ENCODE assay signal across 16 cellular contexts in the genomic region with DNA sequence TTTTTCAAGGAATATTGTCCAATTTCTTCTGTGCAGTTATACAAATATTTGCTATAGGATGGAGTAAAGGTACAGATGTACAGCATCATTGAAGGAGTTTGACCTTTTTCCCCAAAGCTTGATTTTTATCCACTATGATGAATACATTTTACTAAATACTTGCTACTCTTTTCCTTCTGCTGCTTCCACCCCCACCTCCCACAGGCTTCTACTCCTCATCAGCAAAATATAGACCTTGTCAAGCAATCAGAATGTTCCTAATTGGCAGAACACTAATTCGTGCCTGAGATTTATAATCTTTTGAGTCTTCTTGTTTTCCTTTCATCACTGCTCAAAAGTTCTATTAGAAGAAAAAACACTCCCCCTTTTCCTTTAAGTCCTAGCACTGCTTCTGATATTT. TPM values are rescaled to one million over a fixed set of nuclear protein-coding genes. Genes with fewer than 3 reads are reported as not detected.
DNase-seq lines count a peak whose midpoint lies in the region; ATAC-seq and TF ChIP-seq lines count a peak whose summit lies in the region.
"Had no signal": no experiment of that assay in that cellular context is flagged by ENCODE, and none has a peak within 500 bp of the region (broad histone marks: within the 10 kb centered on the region; RNA-seq: fewer than 3 reads in every experiment).

No MANE protein-coding gene starts in this region.

- POLR2A ChIA-PET in CD4-positive, alpha-beta T cell (lab: Charles Lee): no interaction called here
- POLR2A ChIA-PET in WTC11 (lab: Charles Lee): no interaction called here

- no peak overlapping the region for H3K4me2 ChIP-seq in GM23248 (ENCODE audit: unreplicated experiment)
- peak overlapping the region; percentile 84 for H3K4me2 ChIP-seq in neural cell (ENCODE audit: low read length)

- in situ Hi-C loops in GM23248 (cut with MboI): no loop called here

- H3K9me2 ChIP-seq in GM23248 (ENCODE audit: insufficient read depth): no peaks in the 10 kb centered on the region
- H3K9me2 ChIP-seq in neural cell (ENCODE audit: insufficient read depth, low read length): no peaks in the 10 kb centered on the region

- H3K4me3 ChIP-seq in GM23248 (no peak overlapping the region), neural cell (ENCODE audit: low read length) (peak overlapping the region; percentile 73)
- H3K4me3 ChIP-seq: esophagus muscularis mucosa, left ventricle myocardium inferior, vagina had no signal

- H3K79me2 ChIP-seq in GM23248 (ENCODE audit: insufficient read depth) (peaks cover 86% of the 10 kb centered on the region), neural cell (replicated peaks; ENCODE audit: insufficient read depth, low read length) (peaks cover 52% of the 10 kb centered on the region)

- peaks cover 25% of the 10 kb centered on the region for H3K4me1 ChIP-seq in GM23248 (ENCODE audit: insufficient read depth)

- ATAC-seq in CD4-positive, alpha-beta T cell (ENCODE audit: poor library complexity): no peak
- ATAC-seq in GM19328 (IDR thresholded peaks at IDR 0.05; ENCODE audit: unreplicated experiment) (no peak), WTC11 (no peak)

- TF ChIP-seq RAD21 in neural cell (conservative IDR thresholded peaks at IDR 0.05): no peak

- H3K27me3 Mint-ChIP-seq in CD4-positive, alpha-beta T cell: no peaks in the 10 kb centered on the region
- H3K27me3 Mint-ChIP-seq in activated naive CD8-positive, alpha-beta T cell: no peaks in the 10 kb centered on the region
- no peaks in the 10 kb centered on the region for H3K27me3 Mint-ChIP-seq in WTC11 (ENCODE audit: low read depth)

- H3K27ac Mint-ChIP-seq in CD4-positive, alpha-beta T cell: peak overlapping the region; percentile 47
- peak overlapping the region; percentile 18 for H3K27ac Mint-ChIP-seq in activated naive CD8-positive, alpha-beta T cell
- H3K27ac Mint-ChIP-seq in WTC11: no peak overlapping the region; the same call in 1 of the 2 replicates

- no peak overlapping the region for H3K27ac ChIP-seq in CD4-positive, alpha-beta T cell (ENCODE audit: low read depth, low read length)
- peak overlapping the region; percentile 100 for H3K27ac ChIP-seq in GM23248
- no peak overlapping the region for H3K27ac ChIP-seq in neural cell (ENCODE audit: low read length)
- H3K27ac ChIP-seq: cardiac muscle cell, esophagus muscularis mucosa, left ventricle myocardium inferior, parathyroid adenoma, vagina had no signal

- no peak for DNase-seq in CD4-positive, alpha-beta T cell
- DNase-seq in GM23248 (no peak), NCI-H226 (no peak), WTC11 (ENCODE audit: low spot score) (no peak)
- DNase-seq: Kasumi-1, left ventricle myocardium inferior, NCI-H1105 treated with DMSO at 0.1 percent for 48 hours, NCI-H2107, NCI-H524 treated with DMSO at 0.1 percent for 48 hours had no signal

- H4K20me1 ChIP-seq in GM23248 (ENCODE audit: insufficient read depth): no peaks in the 10 kb centered on the region
- no peaks in the 10 kb centered on the region for H4K20me1 ChIP-seq in neural cell (ENCODE audit: insufficient read depth)

- CTCF ChIA-PET in CD4-positive, alpha-beta T cell (lab: Charles Lee): interaction anchor here (1.0 kb wide), 1 partner anchor 116 kb away, joined by 3 read pairs; no protein-coding TSS in a partner anchor
- CTCF ChIA-PET in WTC11 (lab: Charles Lee): no interaction called here

- H3K36me3 ChIP-seq in GM23248 (ENCODE audit: low read depth) (peaks cover 31% of the 10 kb centered on the region), neural cell (ENCODE audit: insufficient read depth, low read length) (peaks cover 3% of the 10 kb centered on the region)

- 100% methylated on average over 1 of the region's 1 CpG for WGBS in GM23248 (ENCODE audit: low coverage in 1 of 2, low lambda C conversion rate in 2 of 2, missing lambda C conversion rate in 2 of 2), 2 experiments

- no peaks in the 10 kb centered on the region for H3K9me3 ChIP-seq in CD4-positive, alpha-beta T cell (ENCODE audit: control insufficient read depth, low read length)
- H3K9me3 ChIP-seq in GM23248 (ENCODE audit: low read depth): no peaks in the 10 kb centered on the region
- H3K9me3 ChIP-seq in neural cell (ENCODE audit: low read length): no peaks in the 10 kb centered on the region
- H3K9me3 ChIP-seq: esophagus muscularis mucosa, left ventricle myocardium inferior, vagina had no signal

- intact Hi-C loops in CD4-positive, alpha-beta T cell (cut with DNase I, micrococcal nuclease): loop anchor here (2.0 to 10.0 kb wide), 4 partner anchors 34 to 612 kb away; no protein-coding TSS in a partner anchor

- H3K4me1 Mint-ChIP-seq in CD4-positive, alpha-beta T cell (ENCODE audit: low read depth): peaks cover 17% of the 10 kb centered on the region
- H3K4me1 Mint-ChIP-seq in activated naive CD8-positive, alpha-beta T cell (ENCODE audit: low read depth): peaks cover 41% of the 10 kb centered on the region
- peaks cover 30% of the 10 kb centered on the region for H3K4me1 Mint-ChIP-seq in WTC11

- H2AFZ ChIP-seq in GM23248: no peak overlapping the region
- H2AFZ ChIP-seq in neural cell (ENCODE audit: low read depth, low read length): no peak overlapping the region
- H2AFZ ChIP-seq: parathyroid adenoma had no signal

- no peak for TF ChIP-seq CTCF in CD4-positive, alpha-beta T cell (IDR thresholded peaks at IDR 0.05)
- TF ChIP-seq CTCF in neural cell (IDR thresholded peaks at IDR 0.05; ENCODE audit: poor library complexity, severe bottlenecking) (no peak), WTC11 (IDR thresholded peaks at IDR 0.05) (no peak)

- no peaks in the 10 kb centered on the region for H3K27me3 ChIP-seq in CD4-positive, alpha-beta T cell (ENCODE audit: control insufficient read depth, insufficient read depth, low read length)
- no peaks in the 10 kb centered on the region for H3K27me3 ChIP-seq in GM23248 (replicated peaks; ENCODE audit: insufficient read depth)
- no peaks in the 10 kb centered on the region for H3K27me3 ChIP-seq in neural cell (ENCODE audit: insufficient read depth, low read depth, low read length)
- H3K27me3 ChIP-seq: cardiac muscle cell, esophagus muscularis mucosa, vagina had no signal

- TF ChIP-seq EP300 in neural cell (conservative IDR thresholded peaks at IDR 0.05; ENCODE audit: poor library complexity, severe bottlenecking): no peak

- H3K9me3 Mint-ChIP-seq in CD4-positive, alpha-beta T cell: no peaks in the 10 kb centered on the region
- no peaks in the 10 kb centered on the region for H3K9me3 Mint-ChIP-seq in activated naive CD8-positive, alpha-beta T cell (ENCODE audit: low read depth)
- no peaks in the 10 kb centered on the region for H3K9me3 Mint-ChIP-seq in WTC11

- H3K4me3 Mint-ChIP-seq in CD4-positive, alpha-beta T cell: no peak overlapping the region
- H3K4me3 Mint-ChIP-seq in activated naive CD8-positive, alpha-beta T cell: peak overlapping the region; percentile 9
- H3K4me3 Mint-ChIP-seq in WTC11: no peak overlapping the region

- H3K36me3 Mint-ChIP-seq in CD4-positive, alpha-beta T cell (ENCODE audit: low read depth): peaks cover 37% of the 10 kb centered on the region
- peaks cover 10% of the 10 kb centered on the region for H3K36me3 Mint-ChIP-seq in activated naive CD8-positive, alpha-beta T cell
- H3K36me3 Mint-ChIP-seq in WTC11: peaks cover 33% of the 10 kb centered on the region

- H3K9ac ChIP-seq in GM23248 (no peak overlapping the region), neural cell (ENCODE audit: low read length) (no peak overlapping the region)
- H3K9ac ChIP-seq: parathyroid adenoma had no signal

- H3F3A ChIP-seq in GM23248 (ENCODE audit: insufficient read depth) (peaks cover 54% of the 10 kb centered on the region), neural cell (ENCODE audit: insufficient read depth, low read length, poor library complexity, severe bottlenecking) (no peaks in the 10 kb centered on the region)

TF ChIP-seq in neural cell, 6 proteins besides CTCF, POLR2A, EP300 and RAD21 (continues in another document):
- no peak for TF ChIP-seq POLR2AphosphoS5 (IDR thresholded peaks at IDR 0.05)
- no peak for TF ChIP-seq EZH2 (IDR thresholded peaks at IDR 0.05; ENCODE audit: borderline replicate concordance, insufficient read depth, low read length, poor library complexity, severe bottlenecking)
- no peak for TF ChIP-seq TAF1 (IDR thresholded peaks at IDR 0.05; ENCODE audit: low read depth)

TF ChIP-seq in WTC11, 78 proteins besides CTCF, POLR2A, EP300 and RAD21:
- TF ChIP-seq CREB1 (CRISPR knock-in tag; IDR thresholded peaks at IDR 0.05) (no peak), ELF4 (CRISPR knock-in tag; IDR thresholded peaks at IDR 0.05; ENCODE audit: low read depth) (no peak), FOXP4 (CRISPR knock-in tag; IDR thresholded peaks at IDR 0.05) (no peak)

RNA-seq across cellular contexts. Expression of gene THAP9, which starts 3.8 kb away (rescaled TPM):
- total RNA-seq in CD4-positive, alpha-beta T cell: 1 to 10 TPM; 3.8 to 4.3 TPM
- total RNA-seq in GM23248 (2014; rRNA removed; shearing (Covaris generic)): 1.6 and 3.9 TPM in 2 replicates
- polyA plus RNA-seq in GM23248 (2016; fragmentation: Nextera tagmentation; extraction: Ambion mirVana) (1.3 and 2.0 TPM in 2 replicates), neural cell (8.8 and 11.7 TPM in 2 replicates)
- 31.0 and 37.0 TPM in 2 replicates for polyA minus RNA-seq in neural cell
- total RNA-seq in WTC11 (2021): 16.8 to 17.7 TPM (median 17.0 TPM) in 3 replicates

RNA-seq across cellular contexts. Expression of gene SEC31A, which starts 5.8 kb away (rescaled TPM):
- 100 to 1,000 TPM; 130 to 131 TPM for total RNA-seq in CD4-positive, alpha-beta T cell
- total RNA-seq in GM23248 (2014; rRNA removed; shearing (Covaris generic)): 308 and 357 TPM in 2 replicates
- polyA plus RNA-seq in GM23248 (2016; fragmentation: Nextera tagmentation; extraction: Ambion mirVana) (314 and 315 TPM in 2 replicates), neural cell (74.0 and 139 TPM in 2 replicates)
- 146 and 173 TPM in 2 replicates for polyA minus RNA-seq in neural cell
- 106 to 137 TPM (median 122 TPM) in 3 replicates for total RNA-seq in WTC11 (2021)
